In the genomic region with DNA sequence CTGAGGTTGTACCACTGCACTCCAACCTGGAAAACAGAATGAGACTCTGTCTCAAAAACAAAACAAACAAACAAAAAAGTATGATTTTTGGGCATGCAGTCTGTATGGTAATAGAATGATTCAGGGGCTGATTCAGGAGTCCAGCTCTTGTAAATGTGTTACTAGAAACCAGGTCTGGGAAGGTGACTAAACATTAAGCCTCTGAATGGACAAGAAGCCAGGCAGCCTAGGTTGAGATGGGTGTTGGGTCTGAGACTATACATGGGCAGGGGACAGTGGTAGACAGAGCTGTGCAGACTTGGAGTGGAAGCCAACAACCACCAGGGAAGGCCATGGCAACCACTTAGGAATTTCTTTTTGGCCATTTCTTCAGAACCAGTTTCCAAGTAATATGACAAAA, we compare ENCODE assay signal across 23 cellular contexts.
"Had no signal": no experiment of that assay in that cellular context is flagged by ENCODE, and none has a peak within 500 bp of the region (broad histone marks: within the 10 kb centered on the region; RNA-seq: fewer than 3 reads in every experiment).

No MANE protein-coding gene starts in this region.

- H3K36me3 ChIP-seq: cardiac muscle cell, left ventricle myocardium inferior, prostate gland, stomach had no signal

- H3K4me3 ChIP-seq: cardiac muscle cell, left ventricle myocardium inferior, prostate gland, stomach had no signal

- H3K27me3 ChIP-seq: stomach had no signal

- H3K4me1 ChIP-seq: left ventricle myocardium inferior, prostate gland, stomach had no signal

- H3K9me3 Mint-ChIP-seq: activated CD4-positive, alpha-beta T cell treated with anti-CD3 and anti-CD28 coated beads, Interleukin-2, amount 10 ng/mL, durations not matched to agents 24 days and 14 days; activated T-cell treated with anti-CD3 and anti-CD28 coated beads, Interleukin-2, amount 50 U/mL, for 72 hours had no signal

- H3K9me3 ChIP-seq: left ventricle myocardium inferior, prostate gland, stomach had no signal

- H3K4me1 Mint-ChIP-seq: activated CD4-positive, alpha-beta T cell treated with anti-CD3 and anti-CD28 coated beads, Interleukin-2, amount 10 ng/mL, durations not matched to agents 24 days and 14 days; stimulated activated effector memory CD8-positive, alpha-beta T cell treated with anti-CD3 and anti-CD28 coated beads, Interleukin-12 subunit alpha, Interleukin-12 subunit beta, amount 100 ng/mL, for 72 hours had no signal

- H3K27ac ChIP-seq: cardiac muscle cell, epithelial cell of prostate, left ventricle myocardium inferior, prostate gland, stomach had no signal

- H3K27me3 Mint-ChIP-seq: activated CD4-positive, alpha-beta T cell treated with anti-CD3 and anti-CD28 coated beads, Interleukin-2, amount 10 ng/mL, durations not matched to agents 24 days and 14 days; effector memory CD8-positive, alpha-beta T cell had no signal

- ATAC-seq: activated CD8-positive, alpha-beta T cell treated with anti-CD3 and anti-CD28 coated beads, Interleukin-2, amount 10 ng/mL, durations not matched to agents 7 days and 5 days; activated T-cell treated with anti-CD3 and anti-CD28 coated beads, Interleukin-2, amount 50 U/mL, for 72 hours; effector memory CD8-positive, alpha-beta T cell; right cardiac atrium; stimulated activated effector memory CD8-positive, alpha-beta T cell treated with anti-CD3 and anti-CD28 coated beads, Interleukin-12 subunit alpha, Interleukin-12 subunit beta, amount 100 ng/mL, for 72 hours had no signal

- H3K36me3 Mint-ChIP-seq: stimulated activated effector memory CD8-positive, alpha-beta T cell treated with anti-CD3 and anti-CD28 coated beads, Interleukin-12 subunit alpha, Interleukin-12 subunit beta, amount 100 ng/mL, for 72 hours had no signal

- DNase-seq: activated CD4-positive, alpha-beta T cell treated with anti-CD3 and anti-CD28 coated beads, Interleukin-2, amount 10 ng/mL, durations not matched to agents 24 days and 14 days; activated CD4-positive, CD25-positive, alpha-beta regulatory T cell; activated CD8-positive, alpha-beta memory T cell treated with anti-CD3 and anti-CD28 coated beads, Interleukin-2, amount 50 U/mL, for 48 hours; activated CD8-positive, alpha-beta T cell treated with anti-CD3 and anti-CD28 coated beads, Interleukin-2, amount 10 ng/mL, durations not matched to agents 7 days and 5 days; activated effector memory CD4-positive, alpha-beta T cell treated with anti-CD3 and anti-CD28 coated beads, Interleukin-2, amount 50 U/mL, for 16 hours; activated naive CD4-positive, alpha-beta T cell treated with anti-CD3 and anti-CD28 coated beads, Interleukin-2, amount 50 U/mL, for 16 hours; activated T-cell treated with anti-CD3 and anti-CD28 coated beads, Interleukin-2, amount 50 U/mL, for 72 hours; effector memory CD8-positive, alpha-beta T cell; foreskin melanocyte; left ventricle myocardium inferior; right cardiac atrium; small intestine; stimulated activated CD4-positive, alpha-beta T cell treated with anti-CD3 and anti-CD28 coated beads, Interleukin-15, amount 100 ng/mL, for 24 hours; stimulated activated CD4-positive, alpha-beta T cell treated with anti-CD3 and anti-CD28 coated beads, Interleukin-4, amount 100 ng/mL, for 24 hours; stomach; T-helper 1 cell; T1000 had no signal

- H3K27ac Mint-ChIP-seq: activated CD4-positive, alpha-beta T cell treated with anti-CD3 and anti-CD28 coated beads, Interleukin-2, amount 10 ng/mL, durations not matched to agents 24 days and 14 days; activated CD8-positive, alpha-beta T cell treated with anti-CD3 and anti-CD28 coated beads, Interleukin-2, amount 10 ng/mL, durations not matched to agents 7 days and 5 days; activated T-cell treated with anti-CD3 and anti-CD28 coated beads, Interleukin-2, amount 50 U/mL, for 72 hours; effector memory CD8-positive, alpha-beta T cell; stimulated activated effector memory CD8-positive, alpha-beta T cell treated with anti-CD3 and anti-CD28 coated beads, Interleukin-12 subunit alpha, Interleukin-12 subunit beta, amount 100 ng/mL, for 72 hours; type B pancreatic cell had no signal

- FAIRE-seq: keratinocyte, small intestine had no signal

- H3K4me3 Mint-ChIP-seq: activated CD4-positive, alpha-beta T cell treated with anti-CD3 and anti-CD28 coated beads, Interleukin-2, amount 10 ng/mL, durations not matched to agents 24 days and 14 days; activated CD8-positive, alpha-beta T cell treated with anti-CD3 and anti-CD28 coated beads, Interleukin-2, amount 10 ng/mL, durations not matched to agents 7 days and 5 days; activated T-cell treated with anti-CD3 and anti-CD28 coated beads, Interleukin-2, amount 50 U/mL, for 72 hours; effector memory CD8-positive, alpha-beta T cell; stimulated activated effector memory CD8-positive, alpha-beta T cell treated with anti-CD3 and anti-CD28 coated beads, Interleukin-12 subunit alpha, Interleukin-12 subunit beta, amount 100 ng/mL, for 72 hours; type B pancreatic cell had no signal
